Comparison of ENCODE assay signal across 18 cellular contexts in genomic region chr14:93024493-93024892, GRCh38.
DNase-seq lines count a peak whose midpoint lies in the region; ATAC-seq, FAIRE-seq and TF ChIP-seq lines count a peak whose summit lies in the region.
"Had no signal": no experiment of that assay in that cellular context is flagged by ENCODE, and none has a peak within 500 bp of the region (broad histone marks: within the 10 kb centered on the region; RNA-seq: fewer than 3 reads in every experiment).

No MANE protein-coding gene starts in this region.

- no peak for TF ChIP-seq CTCF in H9 (conservative IDR thresholded peaks at IDR 0.05)
- no peak for TF ChIP-seq CTCF in WTC11 (IDR thresholded peaks at IDR 0.05)
- TF ChIP-seq CTCF in H1 (IDR thresholded peaks at IDR 0.05; ENCODE audit: control extremely low read depth in 1 of 3, insufficient read depth in 1 of 3, low read depth in 1 of 3, low read length in 3 of 3), result no peak

- H3K9me3 Mint-ChIP-seq in H9 (no peaks in the 10 kb centered on the region), WTC11 (no peaks in the 10 kb centered on the region)
- H3K9me3 Mint-ChIP-seq in stimulated activated naive CD8-positive, alpha-beta T cell treated with anti-CD3 and anti-CD28 coated beads, Interleukin-15, amount 100 ng/mL, for 72 hours, result peaks cover 0 to 8% of the 10 kb centered on the region in 2 donors

- no peak overlapping the region for H3K27ac ChIP-seq in H9 (ENCODE audit: insufficient read length, low read depth, low read length)
- H3K27ac ChIP-seq in H1 (ENCODE audit: low read depth, low read length), result no peak overlapping the region

- H3K36me3 Mint-ChIP-seq in H9 (ENCODE audit: insufficient read depth in 1 of 3, low read depth in 3 of 3), result peaks cover 0 to 4% (median 2%) of the 10 kb centered on the region in 3 experiments; a peak in 4 of 7 replicates
- H3K36me3 Mint-ChIP-seq in WTC11, result peaks cover 2% of the 10 kb centered on the region; the same call in 1 of the 2 replicates

- H3K4me3 ChIP-seq in H1 (ENCODE audit: extremely low read depth in 1 of 4, insufficient read depth in 2 of 4, low read depth in 3 of 4, low read length in 4 of 4), result no peak overlapping the region
- H3K4me3 ChIP-seq: K562 had no signal

- H3K14ac ChIP-seq in H9 (ENCODE audit: insufficient read depth, low read length), result no peak overlapping the region
- H3K14ac ChIP-seq in H1 (ENCODE audit: insufficient read length), result no peak overlapping the region

- POLR2A ChIA-PET in WTC11 (lab: Charles Lee) (no interaction called here), H1 (lab: Charles Lee; ENCODE audit: partially characterized antibody) (no interaction called here)

- H3K23me2 ChIP-seq in H9 (ENCODE audit: insufficient read length, low read depth, low read length, poor library complexity, severe bottlenecking) (no peaks in the 10 kb centered on the region), H1 (ENCODE audit: low read depth, low read length) (no peaks in the 10 kb centered on the region)

- H3K79me1 ChIP-seq in H9 (ENCODE audit: insufficient read depth, low read depth, low read length, poor library complexity, severe bottlenecking), result no peaks in the 10 kb centered on the region
- H3K79me1 ChIP-seq in H1 (ENCODE audit: low read depth, low read length), result peaks cover 30% of the 10 kb centered on the region; the same call in 1 of the 2 replicates

- H3K27ac Mint-ChIP-seq in H9 (peak overlapping the region; percentile 73 to 88 (median 76); a peak in 4 of 7 replicates), WTC11 (peak overlapping the region; percentile 90)
- peak overlapping the region; percentile 93 to 97 for H3K27ac Mint-ChIP-seq in stimulated activated naive CD8-positive, alpha-beta T cell treated with anti-CD3 and anti-CD28 coated beads, Interleukin-15, amount 100 ng/mL, for 72 hours

- H2AK5ac ChIP-seq in H9 (ENCODE audit: insufficient read length, low read length) (no peak overlapping the region), H1 (ENCODE audit: low read depth, low read length) (no peak overlapping the region)

- no CpG with 5 or more reads among the region's 5 CpGs for WGBS in H9 (ENCODE audit: extremely low coverage, insufficient read length, low lambda C conversion rate)
- 93% methylated on average over 5 of the region's 5 CpGs; no CpG with 5 or more reads in 1 of the 2 experiments for WGBS in H1 (ENCODE audit: extremely low coverage in 1 of 2, insufficient coverage in 1 of 2, insufficient read length in 1 of 2, insufficient replicate concordance in 2 of 2, low coverage in 1 of 2, low lambda C conversion rate in 2 of 2, missing lambda C conversion rate in 1 of 2), 2 experiments

- H4K20me1 ChIP-seq in H9 (ENCODE audit: control insufficient read depth, insufficient read depth, insufficient read length) (no peaks in the 10 kb centered on the region), H1 (replicated peaks in 1 of 2; ENCODE audit: control insufficient read depth in 1 of 2, insufficient read depth in 2 of 2, low read length in 2 of 2) (peaks cover 13 to 18% of the 10 kb centered on the region in 2 experiments)

- H3K4ac ChIP-seq in H9 (ENCODE audit: low read depth, low read length), result no peak overlapping the region
- no peak overlapping the region for H3K4ac ChIP-seq in H1 (replicated peaks; ENCODE audit: insufficient read length, low read depth, low read length)

- H3K9ac ChIP-seq in H9 (ENCODE audit: extremely low read depth, insufficient read length, low read length) (no peak overlapping the region), H1 (replicated peaks in 1 of 4; ENCODE audit: extremely low read depth in 1 of 4, low read depth in 3 of 4, low read length in 3 of 4) (no peak overlapping the region)

- no peak overlapping the region for H3K18ac ChIP-seq in H9 (ENCODE audit: insufficient read length, low read depth, low read length)
- no peak overlapping the region for H3K18ac ChIP-seq in H1 (ENCODE audit: extremely low read depth, low read length)

- H3K27me3 ChIP-seq in H9 (ENCODE audit: insufficient read depth, low read length) (no peaks in the 10 kb centered on the region), H1 (replicated peaks in 1 of 4; ENCODE audit: control insufficient read depth in 3 of 4, extremely low read depth in 1 of 4, insufficient read depth in 3 of 4, low read length in 3 of 4) (no peaks in the 10 kb centered on the region)

- peaks cover 2% of the 10 kb centered on the region; the same call in 1 of the 2 replicates for H3K79me2 ChIP-seq in H9 (ENCODE audit: insufficient read depth, low read length)
- H3K79me2 ChIP-seq in H1 (ENCODE audit: control insufficient read depth in 1 of 2, insufficient read depth in 2 of 2, low read length in 2 of 2), result peaks cover 0 to 86% of the 10 kb centered on the region in 2 experiments; a peak in 2 of 4 replicates

- H4K91ac ChIP-seq in H9 (ENCODE audit: insufficient read length, low read depth, low read length) (no peak overlapping the region), H1 (replicated peaks; ENCODE audit: insufficient read length, low read length) (no peak overlapping the region)

- H3K4me3 Mint-ChIP-seq in H9 (no peak overlapping the region), WTC11 (no peak overlapping the region)
- H3K4me3 Mint-ChIP-seq in stimulated activated naive CD8-positive, alpha-beta T cell treated with anti-CD3 and anti-CD28 coated beads, Interleukin-15, amount 100 ng/mL, for 72 hours, result peak overlapping the region in 1 of 2 donors; percentile 65
- H3K4me3 Mint-ChIP-seq: CD4-positive, alpha-beta memory T cell had no signal

- no peaks in the 10 kb centered on the region for H3K36me3 ChIP-seq in H1 (ENCODE audit: control insufficient read depth in 2 of 4, insufficient read depth in 4 of 4, low read length in 3 of 4)

- H2BK20ac ChIP-seq in H9 (ENCODE audit: low read depth, low read length, poor library complexity, severe bottlenecking) (no peak overlapping the region), H1 (ENCODE audit: low read length) (no peak overlapping the region)

- TF ChIP-seq RAD21 in H1 (IDR thresholded peaks at IDR 0.05 in 1 of 2, conservative IDR thresholded peaks at IDR 0.05 in 1 of 2; ENCODE audit: low read depth in 2 of 2, low read length in 2 of 2), result no peak

- TF ChIP-seq POLR2A in H1 (IDR thresholded peaks at IDR 0.05; ENCODE audit: control extremely low read depth in 1 of 2, low read depth in 2 of 2, low read length in 2 of 2), result no peak

- no peak overlapping the region for H3K4me2 ChIP-seq in H9 (ENCODE audit: insufficient read depth, insufficient read length, low read length)
- no peak overlapping the region for H3K4me2 ChIP-seq in H1 (ENCODE audit: insufficient read depth in 1 of 2, low read depth in 2 of 2, low read length in 2 of 2)

- no peak for FAIRE-seq in H1 (lab: Jason Lieb, UNC)
- FAIRE-seq: K562 had no signal

- H4K5ac ChIP-seq in H9 (ENCODE audit: insufficient read length, low read depth, low read length) (no peak overlapping the region), H1 (ENCODE audit: insufficient read length, low read depth, low read length) (no peak overlapping the region)

- H3K23ac ChIP-seq in H9 (ENCODE audit: insufficient read length, low read depth, low read length) (no peak overlapping the region), H1 (ENCODE audit: insufficient read length) (no peak overlapping the region)

- no peak overlapping the region for H3K56ac ChIP-seq in H9 (ENCODE audit: insufficient read length, low read depth, low read length)
- no peak overlapping the region for H3K56ac ChIP-seq in H1 (replicated peaks; ENCODE audit: insufficient read length, low read depth, low read length)

- no peaks in the 10 kb centered on the region for H3K9me3 ChIP-seq in H9 (ENCODE audit: control insufficient read depth, low read depth, low read length)
- H3K9me3 ChIP-seq in H1 (ENCODE audit: insufficient read depth in 2 of 2, low read depth in 1 of 2, low read length in 1 of 2), result no peaks in the 10 kb centered on the region

- H2AFZ ChIP-seq in H9 (ENCODE audit: low read length), result no peak overlapping the region
- H2AFZ ChIP-seq in H1 (ENCODE audit: low read length), result no peak overlapping the region

- H2BK120ac ChIP-seq in H9 (ENCODE audit: low read depth, low read length, poor library complexity, severe bottlenecking) (no peak overlapping the region), H1 (replicated peaks; ENCODE audit: low read depth, low read length) (no peak overlapping the region)

- H2BK5ac ChIP-seq in H9 (ENCODE audit: insufficient read length, low read length) (no peak overlapping the region), H1 (ENCODE audit: low read depth, low read length) (0 out of 2 replicates have a peak overlapping the region, but pooled peaks have one; percentile 6)

- H2BK15ac ChIP-seq in H9 (ENCODE audit: low read depth, low read length) (no peak overlapping the region), H1 (ENCODE audit: low read length) (no peak overlapping the region)

- no peak overlapping the region for H2BK12ac ChIP-seq in H9 (ENCODE audit: insufficient read length, low read depth, low read length)
- no peak overlapping the region for H2BK12ac ChIP-seq in H1 (ENCODE audit: low read depth, low read length)

- H3K4me1 Mint-ChIP-seq in H9 (peaks cover 31 to 50% of the 10 kb centered on the region in 2 experiments), WTC11 (peaks cover 55% of the 10 kb centered on the region)
- peaks cover 68% of the 10 kb centered on the region for H3K4me1 Mint-ChIP-seq in stimulated activated naive CD8-positive, alpha-beta T cell treated with anti-CD3 and anti-CD28 coated beads, Interleukin-15, amount 100 ng/mL, for 72 hours

- H4K8ac ChIP-seq in H9 (replicated peaks; ENCODE audit: insufficient read length, low read depth, low read length), result no peak overlapping the region
- H4K8ac ChIP-seq in H1 (ENCODE audit: extremely low read depth, insufficient read depth, low read length), result 0 out of 2 replicates have a peak overlapping the region, but pooled peaks have one; percentile 62

- ATAC-seq in WTC11, result no peak
- no peak for ATAC-seq in stimulated activated naive CD8-positive, alpha-beta T cell treated with anti-CD3 and anti-CD28 coated beads, Interleukin-15, amount 100 ng/mL, for 72 hours
- no peak for ATAC-seq in GM21360 (IDR thresholded peaks at IDR 0.05; ENCODE audit: unreplicated experiment)
- ATAC-seq: PC-3 had no signal

- no peaks in the 10 kb centered on the region; the same call in 1 of the 2 replicates for H3K27me3 Mint-ChIP-seq in H9 (ENCODE audit: low read depth)
- no peaks in the 10 kb centered on the region for H3K27me3 Mint-ChIP-seq in WTC11 (ENCODE audit: low read depth)
- no peaks in the 10 kb centered on the region for H3K27me3 Mint-ChIP-seq in stimulated activated naive CD8-positive, alpha-beta T cell treated with anti-CD3 and anti-CD28 coated beads, Interleukin-15, amount 100 ng/mL, for 72 hours
- H3K27me3 Mint-ChIP-seq: CD4-positive, alpha-beta memory T cell had no signal

- no peak overlapping the region for H3T11ph ChIP-seq in H9 (ENCODE audit: low read length)

- TF ChIP-seq EP300 in H1 (IDR thresholded peaks at IDR 0.05; ENCODE audit: borderline replicate concordance in 1 of 2, low read depth in 2 of 2, low read length in 2 of 2), result no peak

- no peak for DNase-seq in H9
- DNase-seq in WTC11 (ENCODE audit: low spot score), result no peak
- DNase-seq in H1 (ENCODE audit: low read depth in 1 of 2, low spot score in 2 of 2), result no peak
- no peak for DNase-seq in stimulated activated naive CD8-positive, alpha-beta T cell treated with anti-CD3 and anti-CD28 coated beads, Interleukin-15, amount 100 ng/mL, for 72 hours
- no peak for DNase-seq in kidney tubule cell (ENCODE audit: low spot score)
- DNase-seq in T-helper 9 cell, result no peak
- no peak for DNase-seq in globus pallidus (ENCODE audit: low spot score)
- DNase-seq: CD4-positive, alpha-beta memory T cell; DMS79 treated with DMSO at 0.1 percent for 48 hours; GOT3; NCI-H1436; NCI-H2029; NCI-H2171; NCI-H446; NCI-H748 treated with DMSO at 0.1 percent for 48 hours; PC-3 had no signal

- H3K4me1 ChIP-seq in H9 (ENCODE audit: insufficient read depth, low read length) (peaks cover 4% of the 10 kb centered on the region; the same call in 1 of the 2 replicates), H1 (replicated peaks in 1 of 4; ENCODE audit: control insufficient read depth in 3 of 4, insufficient read depth in 4 of 4, low read length in 3 of 4) (peaks cover 4 to 25% (median 14%) of the 10 kb centered on the region in 4 experiments)

- CTCF ChIA-PET in WTC11 (lab: Charles Lee) (interaction anchor here (1.1 to 2.3 kb wide), 2 partner anchors 10 to 89 kb away, joined by 4 to 7 read pairs; no protein-coding TSS in a partner anchor), H1 (lab: Charles Lee; ENCODE audit: partially characterized antibody) (interaction anchor here (0.6 to 8.8 kb wide), 6 partner anchors 10 to 108 kb away, joined by 3 to 71 read pairs (median 3); no protein-coding TSS in a partner anchor)
